Comparison of ENCODE assay signal across 1 cellular context in the genomic region with DNA sequence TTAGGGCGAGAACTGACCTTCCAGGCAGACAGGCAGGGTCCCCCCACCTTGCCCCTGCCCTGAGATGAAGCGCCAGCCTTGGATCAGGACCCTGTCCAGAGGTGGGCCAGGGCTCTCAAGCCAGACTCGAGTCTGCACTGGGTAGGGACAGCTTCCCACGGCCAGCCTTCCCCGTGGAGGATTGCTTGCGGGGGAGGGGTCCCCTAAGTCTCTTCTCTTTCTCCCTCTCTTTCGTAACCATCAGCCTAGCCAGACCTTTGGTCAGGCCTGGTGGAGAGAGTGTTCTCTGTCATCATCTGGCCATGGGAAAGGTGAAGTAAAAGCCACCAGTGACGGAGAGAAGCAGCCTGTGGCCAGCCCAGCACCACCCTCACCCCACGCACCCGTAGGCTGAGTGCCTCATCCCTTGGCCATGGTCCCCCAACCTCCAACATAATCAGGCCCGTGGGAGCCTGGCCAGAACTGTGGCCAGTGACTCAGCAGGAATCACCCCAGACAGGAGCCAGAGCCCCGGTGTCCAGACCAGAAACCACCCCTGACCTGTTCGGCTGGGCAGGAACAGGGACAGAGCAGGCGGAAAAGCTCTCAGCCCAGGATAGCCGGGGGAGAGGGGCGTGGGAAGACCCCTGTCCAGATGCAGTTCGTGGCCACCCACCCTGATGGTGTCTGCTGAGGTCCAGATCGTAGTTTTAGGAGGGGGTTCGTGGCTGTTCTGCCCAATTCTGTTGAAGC.
TF ChIP-seq lines count a peak whose summit lies in the region.

No MANE protein-coding gene starts in this region.

TF ChIP-seq in HepG2, 621 proteins besides CTCF, POLR2A, EP300 and RAD21 (continued from another document and continues in another):
- TF ChIP-seq, protein P1, sequence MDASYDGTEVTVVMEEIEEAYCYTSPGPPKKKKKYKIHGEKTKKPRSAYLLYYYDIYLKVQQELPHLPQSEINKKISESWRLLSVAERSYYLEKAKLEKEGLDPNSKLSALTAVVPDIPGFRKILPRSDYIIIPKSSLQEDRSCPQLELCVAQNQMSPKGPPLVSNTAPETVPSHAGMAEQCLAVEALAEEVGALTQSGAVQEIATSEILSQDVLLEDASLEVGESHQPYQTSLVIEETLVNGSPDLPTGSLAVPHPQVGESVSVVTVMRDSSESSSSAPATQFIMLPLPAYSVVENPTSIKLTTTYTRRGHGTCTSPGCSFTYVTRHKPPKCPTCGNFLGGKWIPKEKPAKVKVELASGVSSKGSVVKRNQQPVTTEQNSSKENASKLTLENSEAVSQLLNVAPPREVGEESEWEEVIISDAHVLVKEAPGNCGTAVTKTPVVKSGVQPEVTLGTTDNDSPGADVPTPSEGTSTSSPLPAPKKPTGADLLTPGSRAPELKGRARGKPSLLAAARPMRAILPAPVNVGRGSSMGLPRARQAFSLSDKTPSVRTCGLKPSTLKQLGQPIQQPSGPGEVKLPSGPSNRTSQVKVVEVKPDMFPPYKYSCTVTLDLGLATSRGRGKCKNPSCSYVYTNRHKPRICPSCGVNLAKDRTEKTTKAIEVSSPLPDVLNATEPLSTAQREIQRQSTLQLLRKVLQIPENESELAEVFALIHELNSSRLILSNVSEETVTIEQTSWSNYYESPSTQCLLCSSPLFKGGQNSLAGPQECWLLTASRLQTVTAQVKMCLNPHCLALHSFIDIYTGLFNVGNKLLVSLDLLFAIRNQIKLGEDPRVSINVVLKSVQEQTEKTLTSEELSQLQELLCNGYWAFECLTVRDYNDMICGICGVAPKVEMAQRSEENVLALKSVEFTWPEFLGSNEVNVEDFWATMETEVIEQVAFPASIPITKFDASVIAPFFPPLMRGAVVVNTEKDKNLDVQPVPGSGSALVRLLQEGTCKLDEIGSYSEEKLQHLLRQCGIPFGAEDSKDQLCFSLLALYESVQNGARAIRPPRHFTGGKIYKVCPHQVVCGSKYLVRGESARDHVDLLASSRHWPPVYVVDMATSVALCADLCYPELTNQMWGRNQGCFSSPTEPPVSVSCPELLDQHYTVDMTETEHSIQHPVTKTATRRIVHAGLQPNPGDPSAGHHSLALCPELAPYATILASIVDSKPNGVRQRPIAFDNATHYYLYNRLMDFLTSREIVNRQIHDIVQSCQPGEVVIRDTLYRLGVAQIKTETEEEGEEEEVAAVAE (CRISPR knock-in tag; IDR thresholded peaks at IDR 0.05; ENCODE audit: borderline replicate concordance): peak; percentile 70; the same call in 1 of the 2 replicates
- peak; percentile 20; the same call in 1 of the 2 replicates for TF ChIP-seq PPARG (CRISPR knock-in tag; conservative IDR thresholded peaks at IDR 0.05)
- TF ChIP-seq ZNF136 (CRISPR knock-in tag; IDR thresholded peaks at IDR 0.05; ENCODE audit: low read depth): 0 out of 2 replicates have a peak, but pooled peaks have one; percentile 57
- TF ChIP-seq BRCA1 (CRISPR knock-in tag; IDR thresholded peaks at IDR 0.05): no peak
- no peak for TF ChIP-seq RFXANK (CRISPR knock-in tag; IDR thresholded peaks at IDR 0.05)
- TF ChIP-seq ZNF230 (CRISPR knock-in tag; IDR thresholded peaks at IDR 0.05): 0 out of 2 replicates have a peak, but pooled peaks have one; percentile 70
- TF ChIP-seq MIXL1 (CRISPR knock-in tag; IDR thresholded peaks at IDR 0.05): no peak
- peak; percentile 75 for TF ChIP-seq JARID2 (CRISPR knock-in tag; IDR thresholded peaks at IDR 0.05; ENCODE audit: insufficient replicate concordance)
- TF ChIP-seq SIN3B (IDR thresholded peaks at IDR 0.05; ENCODE audit: low read length): no peak
- TF ChIP-seq, protein P2, sequence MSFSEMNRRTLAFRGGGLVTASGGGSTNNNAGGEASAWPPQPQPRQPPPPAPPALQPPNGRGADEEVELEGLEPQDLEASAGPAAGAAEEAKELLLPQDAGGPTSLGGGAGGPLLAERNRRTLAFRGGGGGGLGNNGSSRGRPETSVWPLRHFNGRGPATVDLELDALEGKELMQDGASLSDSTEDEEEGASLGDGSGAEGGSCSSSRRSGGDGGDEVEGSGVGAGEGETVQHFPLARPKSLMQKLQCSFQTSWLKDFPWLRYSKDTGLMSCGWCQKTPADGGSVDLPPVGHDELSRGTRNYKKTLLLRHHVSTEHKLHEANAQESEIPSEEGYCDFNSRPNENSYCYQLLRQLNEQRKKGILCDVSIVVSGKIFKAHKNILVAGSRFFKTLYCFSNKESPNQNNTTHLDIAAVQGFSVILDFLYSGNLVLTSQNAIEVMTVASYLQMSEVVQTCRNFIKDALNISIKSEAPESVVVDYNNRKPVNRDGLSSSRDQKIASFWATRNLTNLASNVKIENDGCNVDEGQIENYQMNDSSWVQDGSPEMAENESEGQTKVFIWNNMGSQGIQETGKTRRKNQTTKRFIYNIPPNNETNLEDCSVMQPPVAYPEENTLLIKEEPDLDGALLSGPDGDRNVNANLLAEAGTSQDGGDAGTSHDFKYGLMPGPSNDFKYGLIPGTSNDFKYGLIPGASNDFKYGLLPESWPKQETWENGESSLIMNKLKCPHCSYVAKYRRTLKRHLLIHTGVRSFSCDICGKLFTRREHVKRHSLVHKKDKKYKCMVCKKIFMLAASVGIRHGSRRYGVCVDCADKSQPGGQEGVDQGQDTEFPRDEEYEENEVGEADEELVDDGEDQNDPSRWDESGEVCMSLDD (CRISPR knock-in tag; IDR thresholded peaks at IDR 0.05; ENCODE audit: borderline replicate concordance): peak; percentile 73; the same call in 1 of the 2 replicates
- peak; percentile 65; the same call in 1 of the 2 replicates for TF ChIP-seq FOSL2 (CRISPR knock-in tag; IDR thresholded peaks at IDR 0.05)
- TF ChIP-seq, protein P3, sequence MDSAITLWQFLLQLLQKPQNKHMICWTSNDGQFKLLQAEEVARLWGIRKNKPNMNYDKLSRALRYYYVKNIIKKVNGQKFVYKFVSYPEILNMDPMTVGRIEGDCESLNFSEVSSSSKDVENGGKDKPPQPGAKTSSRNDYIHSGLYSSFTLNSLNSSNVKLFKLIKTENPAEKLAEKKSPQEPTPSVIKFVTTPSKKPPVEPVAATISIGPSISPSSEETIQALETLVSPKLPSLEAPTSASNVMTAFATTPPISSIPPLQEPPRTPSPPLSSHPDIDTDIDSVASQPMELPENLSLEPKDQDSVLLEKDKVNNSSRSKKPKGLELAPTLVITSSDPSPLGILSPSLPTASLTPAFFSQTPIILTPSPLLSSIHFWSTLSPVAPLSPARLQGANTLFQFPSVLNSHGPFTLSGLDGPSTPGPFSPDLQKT (CRISPR knock-in tag; IDR thresholded peaks at IDR 0.05; ENCODE audit: borderline replicate concordance): no peak
- TF ChIP-seq, protein P4, sequence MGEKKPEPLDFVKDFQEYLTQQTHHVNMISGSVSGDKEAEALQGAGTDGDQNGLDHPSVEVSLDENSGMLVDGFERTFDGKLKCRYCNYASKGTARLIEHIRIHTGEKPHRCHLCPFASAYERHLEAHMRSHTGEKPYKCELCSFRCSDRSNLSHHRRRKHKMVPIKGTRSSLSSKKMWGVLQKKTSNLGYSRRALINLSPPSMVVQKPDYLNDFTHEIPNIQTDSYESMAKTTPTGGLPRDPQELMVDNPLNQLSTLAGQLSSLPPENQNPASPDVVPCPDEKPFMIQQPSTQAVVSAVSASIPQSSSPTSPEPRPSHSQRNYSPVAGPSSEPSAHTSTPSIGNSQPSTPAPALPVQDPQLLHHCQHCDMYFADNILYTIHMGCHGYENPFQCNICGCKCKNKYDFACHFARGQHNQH (CRISPR knock-in tag; IDR thresholded peaks at IDR 0.05): 0 out of 2 replicates have a peak, but pooled peaks have one; percentile 29
- TF ChIP-seq, protein P5, sequence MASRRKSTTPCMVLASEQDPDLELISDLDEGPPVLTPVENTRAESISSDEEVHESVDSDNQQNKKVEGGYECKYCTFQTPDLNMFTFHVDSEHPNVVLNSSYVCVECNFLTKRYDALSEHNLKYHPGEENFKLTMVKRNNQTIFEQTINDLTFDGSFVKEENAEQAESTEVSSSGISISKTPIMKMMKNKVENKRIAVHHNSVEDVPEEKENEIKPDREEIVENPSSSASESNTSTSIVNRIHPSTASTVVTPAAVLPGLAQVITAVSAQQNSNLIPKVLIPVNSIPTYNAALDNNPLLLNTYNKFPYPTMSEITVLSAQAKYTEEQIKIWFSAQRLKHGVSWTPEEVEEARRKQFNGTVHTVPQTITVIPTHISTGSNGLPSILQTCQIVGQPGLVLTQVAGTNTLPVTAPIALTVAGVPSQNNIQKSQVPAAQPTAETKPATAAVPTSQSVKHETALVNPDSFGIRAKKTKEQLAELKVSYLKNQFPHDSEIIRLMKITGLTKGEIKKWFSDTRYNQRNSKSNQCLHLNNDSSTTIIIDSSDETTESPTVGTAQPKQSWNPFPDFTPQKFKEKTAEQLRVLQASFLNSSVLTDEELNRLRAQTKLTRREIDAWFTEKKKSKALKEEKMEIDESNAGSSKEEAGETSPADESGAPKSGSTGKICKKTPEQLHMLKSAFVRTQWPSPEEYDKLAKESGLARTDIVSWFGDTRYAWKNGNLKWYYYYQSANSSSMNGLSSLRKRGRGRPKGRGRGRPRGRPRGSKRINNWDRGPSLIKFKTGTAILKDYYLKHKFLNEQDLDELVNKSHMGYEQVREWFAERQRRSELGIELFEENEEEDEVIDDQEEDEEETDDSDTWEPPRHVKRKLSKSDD (CRISPR knock-in tag; IDR thresholded peaks at IDR 0.05; ENCODE audit: low read depth): peak; percentile 83
- TF ChIP-seq ZNF12 (CRISPR knock-in tag; IDR thresholded peaks at IDR 0.05): peak; percentile 66; the same call in 1 of the 2 replicates
- TF ChIP-seq, protein P6, sequence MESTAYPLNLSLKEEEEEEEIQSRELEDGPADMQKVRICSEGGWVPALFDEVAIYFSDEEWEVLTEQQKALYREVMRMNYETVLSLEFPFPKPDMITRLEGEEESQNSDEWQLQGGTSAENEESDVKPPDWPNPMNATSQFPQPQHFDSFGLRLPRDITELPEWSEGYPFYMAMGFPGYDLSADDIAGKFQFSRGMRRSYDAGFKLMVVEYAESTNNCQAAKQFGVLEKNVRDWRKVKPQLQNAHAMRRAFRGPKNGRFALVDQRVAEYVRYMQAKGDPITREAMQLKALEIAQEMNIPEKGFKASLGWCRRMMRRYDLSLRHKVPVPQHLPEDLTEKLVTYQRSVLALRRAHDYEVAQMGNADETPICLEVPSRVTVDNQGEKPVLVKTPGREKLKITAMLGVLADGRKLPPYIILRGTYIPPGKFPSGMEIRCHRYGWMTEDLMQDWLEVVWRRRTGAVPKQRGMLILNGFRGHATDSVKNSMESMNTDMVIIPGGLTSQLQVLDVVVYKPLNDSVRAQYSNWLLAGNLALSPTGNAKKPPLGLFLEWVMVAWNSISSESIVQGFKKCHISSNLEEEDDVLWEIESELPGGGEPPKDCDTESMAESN (CRISPR knock-in tag; conservative IDR thresholded peaks at IDR 0.05): peak; percentile 100
- TF ChIP-seq YEATS2 (CRISPR knock-in tag; IDR thresholded peaks at IDR 0.05; ENCODE audit: borderline replicate concordance): peak; percentile 48; the same call in 1 of the 2 replicates
- TF ChIP-seq, protein P7, sequence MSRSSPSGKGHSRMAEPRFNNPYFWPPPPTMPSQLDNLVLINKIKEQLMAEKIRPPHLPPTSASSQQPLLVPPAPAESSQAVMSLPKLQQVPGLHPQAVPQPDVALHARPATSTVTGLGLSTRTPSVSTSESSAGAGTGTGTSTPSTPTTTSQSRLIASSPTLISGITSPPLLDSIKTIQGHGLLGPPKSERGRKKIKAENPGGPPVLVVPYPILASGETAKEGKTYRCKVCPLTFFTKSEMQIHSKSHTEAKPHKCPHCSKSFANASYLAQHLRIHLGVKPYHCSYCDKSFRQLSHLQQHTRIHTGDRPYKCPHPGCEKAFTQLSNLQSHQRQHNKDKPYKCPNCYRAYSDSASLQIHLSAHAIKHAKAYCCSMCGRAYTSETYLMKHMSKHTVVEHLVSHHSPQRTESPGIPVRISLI (CRISPR knock-in tag; IDR thresholded peaks at IDR 0.05; ENCODE audit: borderline replicate concordance): peak; percentile 72
- TF ChIP-seq ZSCAN21 (CRISPR knock-in tag; IDR thresholded peaks at IDR 0.05; ENCODE audit: borderline replicate concordance): peak; percentile 79; the same call in 1 of the 2 replicates
- TF ChIP-seq ZNF292 (CRISPR knock-in tag; IDR thresholded peaks at IDR 0.05; ENCODE audit: borderline replicate concordance, low read depth): peak; percentile 90
- TF ChIP-seq, protein P8, sequence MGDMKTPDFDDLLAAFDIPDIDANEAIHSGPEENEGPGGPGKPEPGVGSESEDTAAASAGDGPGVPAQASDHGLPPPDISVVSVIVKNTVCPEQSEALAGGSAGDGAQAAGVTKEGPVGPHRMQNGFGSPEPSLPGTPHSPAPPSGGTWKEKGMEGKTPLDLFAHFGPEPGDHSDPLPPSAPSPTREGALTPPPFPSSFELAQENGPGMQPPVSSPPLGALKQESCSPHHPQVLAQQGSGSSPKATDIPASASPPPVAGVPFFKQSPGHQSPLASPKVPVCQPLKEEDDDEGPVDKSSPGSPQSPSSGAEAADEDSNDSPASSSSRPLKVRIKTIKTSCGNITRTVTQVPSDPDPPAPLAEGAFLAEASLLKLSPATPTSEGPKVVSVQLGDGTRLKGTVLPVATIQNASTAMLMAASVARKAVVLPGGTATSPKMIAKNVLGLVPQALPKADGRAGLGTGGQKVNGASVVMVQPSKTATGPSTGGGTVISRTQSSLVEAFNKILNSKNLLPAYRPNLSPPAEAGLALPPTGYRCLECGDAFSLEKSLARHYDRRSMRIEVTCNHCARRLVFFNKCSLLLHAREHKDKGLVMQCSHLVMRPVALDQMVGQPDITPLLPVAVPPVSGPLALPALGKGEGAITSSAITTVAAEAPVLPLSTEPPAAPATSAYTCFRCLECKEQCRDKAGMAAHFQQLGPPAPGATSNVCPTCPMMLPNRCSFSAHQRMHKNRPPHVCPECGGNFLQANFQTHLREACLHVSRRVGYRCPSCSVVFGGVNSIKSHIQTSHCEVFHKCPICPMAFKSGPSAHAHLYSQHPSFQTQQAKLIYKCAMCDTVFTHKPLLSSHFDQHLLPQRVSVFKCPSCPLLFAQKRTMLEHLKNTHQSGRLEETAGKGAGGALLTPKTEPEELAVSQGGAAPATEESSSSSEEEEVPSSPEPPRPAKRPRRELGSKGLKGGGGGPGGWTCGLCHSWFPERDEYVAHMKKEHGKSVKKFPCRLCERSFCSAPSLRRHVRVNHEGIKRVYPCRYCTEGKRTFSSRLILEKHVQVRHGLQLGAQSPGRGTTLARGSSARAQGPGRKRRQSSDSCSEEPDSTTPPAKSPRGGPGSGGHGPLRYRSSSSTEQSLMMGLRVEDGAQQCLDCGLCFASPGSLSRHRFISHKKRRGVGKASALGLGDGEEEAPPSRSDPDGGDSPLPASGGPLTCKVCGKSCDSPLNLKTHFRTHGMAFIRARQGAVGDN (CRISPR knock-in tag; IDR thresholded peaks at IDR 0.05): peak; percentile 84
- TF ChIP-seq ZNF724P (CRISPR knock-in tag; IDR thresholded peaks at IDR 0.05; ENCODE audit: borderline replicate concordance): peak; percentile 32; the same call in 1 of the 2 replicates
- TF ChIP-seq, protein P9, sequence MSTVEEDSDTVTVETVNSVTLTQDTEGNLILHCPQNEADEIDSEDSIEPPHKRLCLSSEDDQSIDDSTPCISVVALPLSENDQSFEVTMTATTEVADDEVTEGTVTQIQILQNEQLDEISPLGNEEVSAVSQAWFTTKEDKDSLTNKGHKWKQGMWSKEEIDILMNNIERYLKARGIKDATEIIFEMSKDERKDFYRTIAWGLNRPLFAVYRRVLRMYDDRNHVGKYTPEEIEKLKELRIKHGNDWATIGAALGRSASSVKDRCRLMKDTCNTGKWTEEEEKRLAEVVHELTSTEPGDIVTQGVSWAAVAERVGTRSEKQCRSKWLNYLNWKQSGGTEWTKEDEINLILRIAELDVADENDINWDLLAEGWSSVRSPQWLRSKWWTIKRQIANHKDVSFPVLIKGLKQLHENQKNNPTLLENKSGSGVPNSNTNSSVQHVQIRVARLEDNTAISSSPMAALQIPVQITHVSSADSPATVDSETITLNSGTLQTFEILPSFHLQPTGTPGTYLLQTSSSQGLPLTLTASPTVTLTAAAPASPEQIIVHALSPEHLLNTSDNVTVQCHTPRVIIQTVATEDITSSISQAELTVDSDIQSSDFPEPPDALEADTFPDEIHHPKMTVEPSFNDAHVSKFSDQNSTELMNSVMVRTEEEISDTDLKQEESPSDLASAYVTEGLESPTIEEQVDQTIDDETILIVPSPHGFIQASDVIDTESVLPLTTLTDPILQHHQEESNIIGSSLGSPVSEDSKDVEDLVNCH (CRISPR knock-in tag; IDR thresholded peaks at IDR 0.05): no peak
- TF ChIP-seq KDM6A (CRISPR knock-in tag; IDR thresholded peaks at IDR 0.05; ENCODE audit: low read depth): 0 out of 2 replicates have a peak, but pooled peaks have one; percentile 41
- TF ChIP-seq NFE2L2 (IDR thresholded peaks at IDR 0.05; ENCODE audit: low read length): peak; percentile 97
- peak; percentile 42; the same call in 1 of the 2 replicates for TF ChIP-seq KMT2A (CRISPR knock-in tag; IDR thresholded peaks at IDR 0.05)
